ENCODE assay signal across 16 cellular contexts in genomic region chr9:36021968-36022367, GRCh38. TPM values are rescaled to one million over a fixed set of nuclear protein-coding genes. Genes with fewer than 3 reads are reported as not detected.
DNase-seq lines count a peak whose midpoint lies in the region; ATAC-seq and TF ChIP-seq lines count a peak whose summit lies in the region.
"Had no signal": no experiment of that assay in that cellular context is flagged by ENCODE, and none has a peak within 500 bp of the region (broad histone marks: within the 10 kb centered on the region; RNA-seq: fewer than 3 reads in every experiment).

No MANE protein-coding gene starts in this region.

- H3K9me3 Mint-ChIP-seq in naive B cell, result no peaks in the 10 kb centered on the region
- H3K9me3 Mint-ChIP-seq: CD4-positive, alpha-beta T cell; GM23338 had no signal

- no peaks in the 10 kb centered on the region for H3K9me2 ChIP-seq in MM.1S (replicated peaks; ENCODE audit: insufficient read depth, low read length)

- peaks cover 9 to 19% (median 11%) of the 10 kb centered on the region in 3 donors for H3K27me3 Mint-ChIP-seq in naive B cell

- H3K27me3 ChIP-seq in BLaER1 treated with 17β-estradiol and CSF1 and Interleukin-3, amounts not matched to agents 10 nM and 100 nM, result no peaks in the 10 kb centered on the region
- H3K27me3 ChIP-seq in MM.1S (replicated peaks; ENCODE audit: insufficient read depth, low read length), result no peaks in the 10 kb centered on the region
- H3K27me3 ChIP-seq: BE2C had no signal

- ATAC-seq in naive B cell (ENCODE audit: low read depth in 2 of 2), result peak; percentile 34 to 52
- no peak for ATAC-seq in HG03108 (IDR thresholded peaks at IDR 0.05; ENCODE audit: unreplicated experiment)
- ATAC-seq in GM18511 (IDR thresholded peaks at IDR 0.05; ENCODE audit: unreplicated experiment), result no peak
- ATAC-seq: GM23338, HepG2 had no signal

- no peak overlapping the region for H3K4me3 Mint-ChIP-seq in naive B cell
- H3K4me3 Mint-ChIP-seq: CD4-positive, alpha-beta T cell; GM23338 had no signal

- H3K4me3 ChIP-seq in BLaER1 treated with 17β-estradiol and CSF1 and Interleukin-3, amounts not matched to agents 10 nM and 100 nM, result no peak overlapping the region
- no peak overlapping the region for H3K4me3 ChIP-seq in MM.1S (ENCODE audit: low read length)
- H3K4me3 ChIP-seq: GM23338 had no signal

- H3K4me2 ChIP-seq in BLaER1 treated with 17β-estradiol and CSF1 and Interleukin-3, amounts not matched to agents 10 nM and 100 nM, result peak overlapping the region in 8 of 11 experiments; percentile 8 to 31 (median 21); a peak in 10 of 22 replicates
- no peak overlapping the region for H3K4me2 ChIP-seq in MM.1S (ENCODE audit: low read depth, low read length)
- H3K4me2 ChIP-seq: GM23338 had no signal

- POLR2A ChIA-PET in GM10248 (lab: Yijun Ruan, JAX), result no interaction called here

- H3K9me3 ChIP-seq in BLaER1 treated with 17β-estradiol and CSF1 and Interleukin-3, amounts not matched to agents 10 nM and 100 nM (replicated peaks in 1 of 11), result peaks cover 0 to 10% (median 0%) of the 10 kb centered on the region in 11 experiments; a peak in 7 of 22 replicates
- no peaks in the 10 kb centered on the region for H3K9me3 ChIP-seq in MM.1S (replicated peaks; ENCODE audit: insufficient read depth, low read length)
- H3K9me3 ChIP-seq: BE2C, Caco-2 had no signal

- H3K27ac ChIP-seq in BLaER1 treated with 17β-estradiol and CSF1 and Interleukin-3, amounts not matched to agents 10 nM and 100 nM, result peak overlapping the region in 2 of 11 experiments; percentile 10; a peak in 1 of 22 replicates
- H3K27ac ChIP-seq in MM.1S (ENCODE audit: low read length), result no peak overlapping the region
- H3K27ac ChIP-seq: C4-2B had no signal

- peak overlapping the region in 1 of 6 donors; percentile 14 for H3K27ac Mint-ChIP-seq in naive B cell
- H3K27ac Mint-ChIP-seq: CD4-positive, alpha-beta T cell; GM23338 had no signal

- H3K36me3 ChIP-seq in BLaER1 treated with 17β-estradiol and CSF1 and Interleukin-3, amounts not matched to agents 10 nM and 100 nM, result no peaks in the 10 kb centered on the region
- H3K36me3 ChIP-seq in MM.1S (replicated peaks; ENCODE audit: insufficient read depth, low read length), result no peaks in the 10 kb centered on the region
- H3K36me3 ChIP-seq: BE2C had no signal

- peaks cover 5 to 10% (median 6%) of the 10 kb centered on the region in 3 donors for H3K4me1 Mint-ChIP-seq in naive B cell

- no peak overlapping the region for H2AFZ ChIP-seq in MM.1S (ENCODE audit: low read length)

- CTCF ChIA-PET in GM10248 (lab: Yijun Ruan, JAX), result interaction anchor here (1.9 to 8.2 kb wide), 8 partner anchors 10 to 77 kb away, joined by 6 to 167 read pairs (median 20); partner anchors contain the start of genes OR2S2 and RECK

- H3K4me1 ChIP-seq in BLaER1 treated with 17β-estradiol and CSF1 and Interleukin-3, amounts not matched to agents 10 nM and 100 nM, result peaks cover 0 to 21% (median 8%) of the 10 kb centered on the region in 10 experiments; a peak in 10 of 20 replicates
- peaks cover 9% of the 10 kb centered on the region for H3K4me1 ChIP-seq in MM.1S (ENCODE audit: low read length)
- H3K4me1 ChIP-seq: Caco-2 had no signal

- H3F3A ChIP-seq in MM.1S (ENCODE audit: insufficient read depth, low read length), result no peaks in the 10 kb centered on the region

- H3K79me2 ChIP-seq in MM.1S (ENCODE audit: low read length), result no peaks in the 10 kb centered on the region

- H4K20me1 ChIP-seq in BLaER1 treated with 17β-estradiol and CSF1 and Interleukin-3, amounts not matched to agents 10 nM and 100 nM, result no peaks in the 10 kb centered on the region
- H4K20me1 ChIP-seq in MM.1S (ENCODE audit: insufficient read depth, low read length), result no peaks in the 10 kb centered on the region

- DNase-seq in GM10248 (ENCODE audit: extremely low spot score) (peak; percentile 27), MM.1S (peak; percentile 40), naive B cell (no peak)
- DNase-seq in activated CD8-positive, alpha-beta memory T cell treated with anti-CD3 and anti-CD28 coated beads, Interleukin-2, amount 50 U/mL, for 48 hours, result no peak
- DNase-seq: ACHN; BE2C; Caco-2; CD4-positive, alpha-beta T cell; HCEC 1CT; KG1 had no signal

- no peak overlapping the region for H3K9ac ChIP-seq in BLaER1 treated with 17β-estradiol and CSF1 and Interleukin-3, amounts not matched to agents 10 nM and 100 nM
- H3K9ac ChIP-seq in MM.1S (ENCODE audit: low read length), result no peak overlapping the region

- H3K36me3 Mint-ChIP-seq in naive B cell, result no peaks in the 10 kb centered on the region

- TF ChIP-seq CTCF in GM10248 (IDR thresholded peaks at IDR 0.05; ENCODE audit: control extremely low read depth, extremely low read depth, low read depth, missing control alignments) (no peak), MM.1S (IDR thresholded peaks at IDR 0.05; ENCODE audit: low read length) (no peak)

RNA-seq across cellular contexts. Expression of gene RECK, which starts 14.7 kb away (rescaled TPM):
- 10 to 100 TPM in 4 of 6 donors, 1 to 10 TPM in 2; 7.9 to 14.2 (median 11.2) TPM for polyA plus RNA-seq in naive B cell (ENCODE audit: low read depth in 6 of 6)

Comparison
In these comparisons a context has a peak if more than half of its experiments do, and no peak if none do; other contexts are left out.
1. DNase-seq: peak in GM10248 (single experiment) and MM.1S (single experiment); none in naive B cell (single experiment) and activated CD8-positive, alpha-beta memory T cell treated with anti-CD3 and anti-CD28 coated beads, Interleukin-2, amount 50 U/mL, for 48 hours (single experiment).
2. ATAC-seq: peak in naive B cell (2 of 2); none in HG03108 (single experiment) and GM18511 (single experiment).